In genomic region chr6:129608886-129609540, GRCh38 we compare ENCODE assay signal across 21 cellular contexts.
DNase-seq lines count a peak whose midpoint lies in the region; ATAC-seq, FAIRE-seq and TF ChIP-seq lines count a peak whose summit lies in the region.
"Had no signal": no experiment of that assay in that cellular context is flagged by ENCODE, and none has a peak within 500 bp of the region (broad histone marks: within the 10 kb centered on the region; RNA-seq: fewer than 3 reads in every experiment).

No MANE protein-coding gene starts in this region.

- DNase-seq in D341Med (ENCODE audit: low spot score) = peak; percentile 43
- peak; percentile 78 for DNase-seq in LHCN-M2 (ENCODE audit: low read depth)
- DNase-seq in WTC11 (ENCODE audit: low spot score) = no peak
- DNase-seq in GM12892 (ENCODE audit: insufficient read length) = no peak
- no peak for DNase-seq in activated effector memory CD4-positive, alpha-beta T cell treated with anti-CD3 and anti-CD28 coated beads, Interleukin-2, amount 50 U/mL, for 16 hours
- DNase-seq: activated B cell treated with CpG ODN at 0.5 μM for 24 hours; activated CD4-positive, alpha-beta memory T cell treated with anti-CD3 and anti-CD28 coated beads for 36 hours; activated naive CD4-positive, alpha-beta T cell treated with anti-CD3 and anti-CD28 coated beads, Interleukin-2, amount 10 ng/mL, durations not matched to agents 7 days and 5 days; DND-41; left cardiac atrium; mesendoderm; natural killer cell; NCI-H146; NCI-H2171 treated with DMSO at 0.1 percent for 48 hours; NCI-H774; stimulated activated CD4-positive, alpha-beta T cell treated with anti-CD3 and anti-CD28 coated beads, Interleukin-2, amount 100 ng/mL, for 24 hours; stimulated activated naive B cell treated with anti-CD40 and anti-IgM and Interleukin-4, amounts not matched to agents 10 μg/mL and 1 μg/mL and 100 μg/mL, for 72 hours; thyroid gland had no signal

- H3K27ac Mint-ChIP-seq in WTC11 = peak overlapping the region; percentile 77
- H3K27ac Mint-ChIP-seq in nephron = peak overlapping the region; percentile 89 to 95 (median 93)
- H3K27ac Mint-ChIP-seq: activated B cell treated with CpG ODN at 0.5 μM for 24 hours; activated CD4-positive, alpha-beta memory T cell treated with anti-CD3 and anti-CD28 coated beads for 36 hours; activated naive CD4-positive, alpha-beta T cell treated with anti-CD3 and anti-CD28 coated beads, Interleukin-2, amount 10 ng/mL, durations not matched to agents 7 days and 5 days; natural killer cell; stimulated activated naive B cell treated with anti-CD40 and anti-IgM and Interleukin-4, amounts not matched to agents 10 μg/mL and 1 μg/mL and 100 μg/mL, for 72 hours had no signal

- H3K4me3 Mint-ChIP-seq in WTC11 (no peak overlapping the region), nephron (peak overlapping the region in 1 of 3 experiments; percentile 31)
- H3K4me3 Mint-ChIP-seq: activated B cell treated with CpG ODN at 0.5 μM for 24 hours; activated CD4-positive, alpha-beta memory T cell treated with anti-CD3 and anti-CD28 coated beads for 36 hours; activated naive CD4-positive, alpha-beta T cell treated with anti-CD3 and anti-CD28 coated beads, Interleukin-2, amount 10 ng/mL, durations not matched to agents 7 days and 5 days; natural killer cell; stimulated activated naive B cell treated with anti-CD40 and anti-IgM and Interleukin-4, amounts not matched to agents 10 μg/mL and 1 μg/mL and 100 μg/mL, for 72 hours had no signal

- no peak for FAIRE-seq in GM12892 (lab: Jason Lieb, UNC)
- FAIRE-seq: H54 had no signal

- no peaks in the 10 kb centered on the region for H3K9me3 Mint-ChIP-seq in WTC11
- H3K9me3 Mint-ChIP-seq in nephron = no peaks in the 10 kb centered on the region
- H3K9me3 Mint-ChIP-seq: activated B cell treated with CpG ODN at 0.5 μM for 24 hours; activated CD4-positive, alpha-beta memory T cell treated with anti-CD3 and anti-CD28 coated beads for 36 hours; activated naive CD4-positive, alpha-beta T cell treated with anti-CD3 and anti-CD28 coated beads, Interleukin-2, amount 10 ng/mL, durations not matched to agents 7 days and 5 days; natural killer cell; stimulated activated naive B cell treated with anti-CD40 and anti-IgM and Interleukin-4, amounts not matched to agents 10 μg/mL and 1 μg/mL and 100 μg/mL, for 72 hours had no signal

- TF ChIP-seq CTCF in WTC11 (IDR thresholded peaks at IDR 0.05) (no peak), nephron (IDR thresholded peaks at IDR 0.05; ENCODE audit: unreplicated experiment in 3 of 3) (no peak)

- H3K4me1 Mint-ChIP-seq in WTC11 (peaks cover 33% of the 10 kb centered on the region), nephron (peaks cover 54% of the 10 kb centered on the region)
- H3K4me1 Mint-ChIP-seq: activated B cell treated with CpG ODN at 0.5 μM for 24 hours; activated naive CD4-positive, alpha-beta T cell treated with anti-CD3 and anti-CD28 coated beads, Interleukin-2, amount 10 ng/mL, durations not matched to agents 7 days and 5 days; natural killer cell; stimulated activated naive B cell treated with anti-CD40 and anti-IgM and Interleukin-4, amounts not matched to agents 10 μg/mL and 1 μg/mL and 100 μg/mL, for 72 hours had no signal

- CTCF ChIA-PET in WTC11 (lab: Charles Lee) = interaction anchor here (0.9 to 1.5 kb wide), 3 partner anchors 11 to 166 kb away, joined by 3 to 5 read pairs (median 3); no protein-coding TSS in a partner anchor

- ATAC-seq in WTC11 (no peak), HG02938 (IDR thresholded peaks at IDR 0.05; ENCODE audit: unreplicated experiment) (no peak)
- ATAC-seq: natural killer cell; stimulated activated naive B cell treated with anti-CD40 and anti-IgM and Interleukin-4, amounts not matched to agents 10 μg/mL and 1 μg/mL and 100 μg/mL, for 72 hours had no signal

- no peaks in the 10 kb centered on the region for H3K36me3 Mint-ChIP-seq in WTC11
- peaks cover 14% of the 10 kb centered on the region for H3K36me3 Mint-ChIP-seq in nephron (ENCODE audit: low read depth)
- H3K36me3 Mint-ChIP-seq: natural killer cell had no signal

- H3K27me3 Mint-ChIP-seq in WTC11 (ENCODE audit: low read depth) = no peaks in the 10 kb centered on the region
- H3K27me3 Mint-ChIP-seq in nephron (ENCODE audit: low read depth) = no peaks in the 10 kb centered on the region
- H3K27me3 Mint-ChIP-seq: activated B cell treated with CpG ODN at 0.5 μM for 24 hours; activated CD4-positive, alpha-beta memory T cell treated with anti-CD3 and anti-CD28 coated beads for 36 hours; activated naive CD4-positive, alpha-beta T cell treated with anti-CD3 and anti-CD28 coated beads, Interleukin-2, amount 10 ng/mL, durations not matched to agents 7 days and 5 days; stimulated activated naive B cell treated with anti-CD40 and anti-IgM and Interleukin-4, amounts not matched to agents 10 μg/mL and 1 μg/mL and 100 μg/mL, for 72 hours had no signal

- POLR2A ChIA-PET in WTC11 (lab: Charles Lee) = no interaction called here

- no peak for TF ChIP-seq POLR2A in GM12892 (IDR thresholded peaks at IDR 0.05; ENCODE audit: low read depth, low read length)

TF ChIP-seq in WTC11, 78 proteins besides CTCF, POLR2A, EP300 and RAD21:
- TF ChIP-seq ZNF671 (CRISPR knock-in tag; IDR thresholded peaks at IDR 0.05) = no peak

Comparison
In these comparisons a context has a peak if more than half of its experiments do, and no peak if none do; other contexts are left out.
1. DNase-seq: peak in D341Med (single experiment) and LHCN-M2 (single experiment); none in WTC11 (single experiment), GM12892 (single experiment) and activated effector memory CD4-positive, alpha-beta T cell treated with anti-CD3 and anti-CD28 coated beads, Interleukin-2, amount 50 U/mL, for 16 hours (single experiment).